ENCODE assay signal across 1 cellular context in genomic region chr17:76376318-76377133, GRCh38.
TF ChIP-seq lines count a peak whose summit lies in the region.

No MANE protein-coding gene starts in this region.

TF ChIP-seq in HepG2, 621 proteins besides CTCF, POLR2A, EP300 and RAD21 (continued from another document and continues in another):
- TF ChIP-seq CEBPZ (IDR thresholded peaks at IDR 0.05; ENCODE audit: low read length) (no peak), ZSCAN25 (CRISPR knock-in tag; IDR thresholded peaks at IDR 0.05) (peak; percentile 81), PAX8 (CRISPR knock-in tag; IDR thresholded peaks at IDR 0.05; ENCODE audit: borderline replicate concordance) (no peak), SPEN (CRISPR knock-in tag; IDR thresholded peaks at IDR 0.05; ENCODE audit: low read depth) (peak; percentile 40; the same call in 1 of the 2 replicates), CERS6 (CRISPR knock-in tag; IDR thresholded peaks at IDR 0.05) (no peak), SOX5 (CRISPR knock-in tag; IDR thresholded peaks at IDR 0.05; ENCODE audit: borderline replicate concordance) (peak; percentile 94), SRSF1 (optimal IDR thresholded peaks at IDR 0.05; ENCODE audit: low read depth, low read length) (peak; percentile 60), ZNF282 (IDR thresholded peaks at IDR 0.05; ENCODE audit: partially characterized antibody) (no peak), NR3C1 (CRISPR knock-in tag; IDR thresholded peaks at IDR 0.05) (no peak), POLR2AphosphoS2 (IDR thresholded peaks at IDR 0.05; ENCODE audit: low read depth, low read length) (no peak), ZFY (CRISPR knock-in tag; IDR thresholded peaks at IDR 0.05) (peak; percentile 39; the same call in 1 of the 2 replicates), ZMYM2 (CRISPR knock-in tag; IDR thresholded peaks at IDR 0.05) (no peak), MED1 (CRISPR knock-in tag; IDR thresholded peaks at IDR 0.05) (peak; percentile 97), MEF2D (CRISPR knock-in tag; IDR thresholded peaks at IDR 0.05) (peak; percentile 81), ZNF20 (CRISPR knock-in tag; IDR thresholded peaks at IDR 0.05) (peak; percentile 49; the same call in 1 of the 2 replicates), ZBTB3 (CRISPR knock-in tag; IDR thresholded peaks at IDR 0.05; ENCODE audit: borderline replicate concordance, low read depth) (peak; percentile 94), ZNF547 (CRISPR knock-in tag; IDR thresholded peaks at IDR 0.05) (no peak; the same call in 1 of the 2 replicates), ZZZ3 (CRISPR knock-in tag; IDR thresholded peaks at IDR 0.05; ENCODE audit: borderline replicate concordance) (no peak), RBM22 (optimal IDR thresholded peaks at IDR 0.05; ENCODE audit: low read length) (peak; percentile 97), SNAI1 (CRISPR knock-in tag; IDR thresholded peaks at IDR 0.05; ENCODE audit: borderline replicate concordance) (peak; percentile 91; the same call in 1 of the 2 replicates), MIER2 (CRISPR knock-in tag; IDR thresholded peaks at IDR 0.05) (peak; percentile 49; the same call in 1 of the 2 replicates), HNRNPL (IDR thresholded peaks at IDR 0.05; ENCODE audit: low read depth, low read length) (peak; percentile 83), ARNT2 (CRISPR knock-in tag; IDR thresholded peaks at IDR 0.05; ENCODE audit: low read depth) (peak; percentile 19), CHCHD3 (CRISPR knock-in tag; IDR thresholded peaks at IDR 0.05) (no peak), ARID4A (CRISPR knock-in tag; IDR thresholded peaks at IDR 0.05; ENCODE audit: borderline replicate concordance) (peak; percentile 71), ZNF335 (CRISPR knock-in tag; IDR thresholded peaks at IDR 0.05) (peak; percentile 36; the same call in 1 of the 2 replicates), ARHGAP35 (CRISPR knock-in tag; IDR thresholded peaks at IDR 0.05; ENCODE audit: borderline replicate concordance) (peak; percentile 18; the same call in 1 of the 2 replicates), PRMT3 (CRISPR knock-in tag; IDR thresholded peaks at IDR 0.05; ENCODE audit: borderline replicate concordance, low read depth) (no peak; the same call in 1 of the 2 replicates), CREB3 (CRISPR knock-in tag; IDR thresholded peaks at IDR 0.05) (no peak), FOXO1 (CRISPR knock-in tag; IDR thresholded peaks at IDR 0.05) (peak; percentile 94), NFKBIZ (CRISPR knock-in tag; IDR thresholded peaks at IDR 0.05) (peak; percentile 57; the same call in 1 of the 2 replicates), ZNF264 (CRISPR knock-in tag; IDR thresholded peaks at IDR 0.05) (peak; percentile 97), HNF4A (CRISPR knock-in tag; IDR thresholded peaks at IDR 0.05) (peak; percentile 87), NR2F6 (IDR thresholded peaks at IDR 0.05) (peak; percentile 89), NR2F6 (CRISPR knock-in tag; IDR thresholded peaks at IDR 0.05) (peak; percentile 93), SNAPC5 (CRISPR knock-in tag; IDR thresholded peaks at IDR 0.05; ENCODE audit: borderline replicate concordance) (no peak), ZNF710 (CRISPR knock-in tag; IDR thresholded peaks at IDR 0.05; ENCODE audit: borderline replicate concordance) (peak; percentile 86), ZNF713 (CRISPR knock-in tag; IDR thresholded peaks at IDR 0.05) (no peak), SMAD3 (CRISPR knock-in tag; IDR thresholded peaks at IDR 0.05) (peak; percentile 88), HOXA7 (CRISPR knock-in tag; IDR thresholded peaks at IDR 0.05) (no peak), HNRNPK (IDR thresholded peaks at IDR 0.05; ENCODE audit: low read depth, low read length, poor library complexity, severe bottlenecking) (no peak), ZNF75D (CRISPR knock-in tag; IDR thresholded peaks at IDR 0.05; ENCODE audit: borderline replicate concordance) (no peak), SCMH1 (CRISPR knock-in tag; IDR thresholded peaks at IDR 0.05; ENCODE audit: borderline replicate concordance) (no peak), LCORL (IDR thresholded peaks at IDR 0.05) (peak; percentile 88), LCORL (CRISPR knock-in tag; IDR thresholded peaks at IDR 0.05) (peak; percentile 100), ZNF543 (CRISPR knock-in tag; IDR thresholded peaks at IDR 0.05) (no peak; the same call in 1 of the 2 replicates), ZNF563 (CRISPR knock-in tag; IDR thresholded peaks at IDR 0.05) (no peak), ZFP82 (CRISPR knock-in tag; IDR thresholded peaks at IDR 0.05; ENCODE audit: borderline replicate concordance) (no peak), ZNF879 (CRISPR knock-in tag; IDR thresholded peaks at IDR 0.05) (no peak), ZBTB2 (CRISPR knock-in tag; IDR thresholded peaks at IDR 0.05; ENCODE audit: low read depth) (no peak), MED8 (CRISPR knock-in tag; IDR thresholded peaks at IDR 0.05; ENCODE audit: insufficient replicate concordance) (peak; percentile 94), ZNF124 (CRISPR knock-in tag; IDR thresholded peaks at IDR 0.05) (peak; percentile 56; the same call in 1 of the 2 replicates), ARNT (IDR thresholded peaks at IDR 0.05) (no peak), ZNF362 (CRISPR knock-in tag; IDR thresholded peaks at IDR 0.05; ENCODE audit: borderline replicate concordance) (peak; percentile 99), ZNF841 (CRISPR knock-in tag; IDR thresholded peaks at IDR 0.05; ENCODE audit: borderline replicate concordance) (no peak), SALL1 (CRISPR knock-in tag; IDR thresholded peaks at IDR 0.05) (peak; percentile 97), FOXP1 (IDR thresholded peaks at IDR 0.05) (no peak), FOXP1 (CRISPR knock-in tag; IDR thresholded peaks at IDR 0.05) (peak; percentile 77; the same call in 1 of the 2 replicates), ZNF816 (CRISPR knock-in tag; IDR thresholded peaks at IDR 0.05; ENCODE audit: borderline replicate concordance) (no peak), ZNF337 (CRISPR knock-in tag; IDR thresholded peaks at IDR 0.05; ENCODE audit: borderline replicate concordance, low read depth) (no peak), FOXA3 (CRISPR knock-in tag; IDR thresholded peaks at IDR 0.05) (peak; percentile 93), ZNF792 (CRISPR knock-in tag; IDR thresholded peaks at IDR 0.05) (peak; percentile 85; the same call in 1 of the 2 replicates)
